In genomic region chr2:237307495-237307894, GRCh38 we compare ENCODE assay signal across 18 cellular contexts.
"Had no signal": no experiment of that assay in that cellular context is flagged by ENCODE, and none has a peak within 500 bp of the region (broad histone marks: within the 10 kb centered on the region; RNA-seq: fewer than 3 reads in every experiment).

No MANE protein-coding gene starts in this region.

- H3K27ac ChIP-seq: breast epithelium, hepatocyte, right atrium auricular region had no signal

- H3K4me1 ChIP-seq: breast epithelium had no signal

- ATAC-seq: activated CD4-positive, CD25-positive, alpha-beta regulatory T cell treated with anti-CD3 and anti-CD28 coated beads, Interleukin-2, amount 50 U/mL, for 24 hours; natural killer cell; stimulated activated memory B cell treated with anti-CD40 and anti-IgM and Interleukin-4, amounts not matched to agents 10 μg/mL and 1 μg/mL and 100 μg/mL, for 72 hours had no signal

- H2AFZ ChIP-seq: hepatocyte had no signal

- H3K27ac Mint-ChIP-seq: activated naive CD8-positive, alpha-beta T cell treated with anti-CD3 and anti-CD28 coated beads, Interleukin-2, amount 10 ng/mL, durations not matched to agents 7 days and 5 days; activated T-helper 1 cell treated with anti-CD3 and anti-CD28 coated beads, Interleukin-12 subunit alpha, Interleukin-12 subunit beta, Interleukin-2, Interleukin-4 antibody, amounts not matched to agents 30 ng/mL and 10 ng/mL and 1 ng/mL, durations not matched to agents 14 hours and 24 hours and 36 hours; natural killer cell; progenitor cell of endocrine pancreas; stimulated activated memory B cell treated with anti-CD40 and anti-IgM and Interleukin-4, amounts not matched to agents 10 μg/mL and 1 μg/mL and 100 μg/mL, for 72 hours had no signal

- H3K4me3 Mint-ChIP-seq: activated naive CD8-positive, alpha-beta T cell treated with anti-CD3 and anti-CD28 coated beads, Interleukin-2, amount 10 ng/mL, durations not matched to agents 7 days and 5 days; activated T-helper 1 cell treated with anti-CD3 and anti-CD28 coated beads, Interleukin-12 subunit alpha, Interleukin-12 subunit beta, Interleukin-2, Interleukin-4 antibody, amounts not matched to agents 30 ng/mL and 10 ng/mL and 1 ng/mL, durations not matched to agents 14 hours and 24 hours and 36 hours; natural killer cell; stimulated activated memory B cell treated with anti-CD40 and anti-IgM and Interleukin-4, amounts not matched to agents 10 μg/mL and 1 μg/mL and 100 μg/mL, for 72 hours had no signal

- DNase-seq: activated CD4-positive, alpha-beta T cell treated with anti-CD3 and anti-CD28 coated beads, Interleukin-2, amount 50 U/mL, for 1 hour; activated CD8-positive, alpha-beta memory T cell treated with anti-CD3 and anti-CD28 coated beads for 24 hours; activated naive CD4-positive, alpha-beta T cell; activated naive CD8-positive, alpha-beta T cell treated with anti-CD3 and anti-CD28 coated beads, Interleukin-2, amount 10 ng/mL, durations not matched to agents 7 days and 5 days; cerebellar nuclear complex; dermis blood vessel endothelial cell; islet precursor cell; natural killer cell; nucleus accumbens; stimulated activated CD4-positive, alpha-beta T cell treated with anti-CD3 and anti-CD28 coated beads, Interleukin-2, amount 100 ng/mL, for 48 hours had no signal

- H3K4me3 ChIP-seq: breast epithelium, hepatocyte, right atrium auricular region, tibial nerve had no signal

- H3K27me3 ChIP-seq: breast epithelium, hepatocyte, right atrium auricular region, tibial nerve had no signal

- H3K4me2 ChIP-seq: hepatocyte had no signal

- H3K79me2 ChIP-seq: hepatocyte had no signal

- H3K9me3 ChIP-seq: breast epithelium, right atrium auricular region had no signal

- H3K36me3 Mint-ChIP-seq: activated naive CD8-positive, alpha-beta T cell treated with anti-CD3 and anti-CD28 coated beads, Interleukin-2, amount 10 ng/mL, durations not matched to agents 7 days and 5 days; natural killer cell; stimulated activated memory B cell treated with anti-CD40 and anti-IgM and Interleukin-4, amounts not matched to agents 10 μg/mL and 1 μg/mL and 100 μg/mL, for 72 hours had no signal

- H3K4me1 Mint-ChIP-seq: activated naive CD8-positive, alpha-beta T cell treated with anti-CD3 and anti-CD28 coated beads, Interleukin-2, amount 10 ng/mL, durations not matched to agents 7 days and 5 days; natural killer cell; stimulated activated memory B cell treated with anti-CD40 and anti-IgM and Interleukin-4, amounts not matched to agents 10 μg/mL and 1 μg/mL and 100 μg/mL, for 72 hours had no signal

- H3K36me3 ChIP-seq: breast epithelium, right atrium auricular region, tibial nerve had no signal

- H3K9me3 Mint-ChIP-seq: natural killer cell had no signal
